8 cellular contexts compared by ENCODE assay signal in the genomic region with DNA sequence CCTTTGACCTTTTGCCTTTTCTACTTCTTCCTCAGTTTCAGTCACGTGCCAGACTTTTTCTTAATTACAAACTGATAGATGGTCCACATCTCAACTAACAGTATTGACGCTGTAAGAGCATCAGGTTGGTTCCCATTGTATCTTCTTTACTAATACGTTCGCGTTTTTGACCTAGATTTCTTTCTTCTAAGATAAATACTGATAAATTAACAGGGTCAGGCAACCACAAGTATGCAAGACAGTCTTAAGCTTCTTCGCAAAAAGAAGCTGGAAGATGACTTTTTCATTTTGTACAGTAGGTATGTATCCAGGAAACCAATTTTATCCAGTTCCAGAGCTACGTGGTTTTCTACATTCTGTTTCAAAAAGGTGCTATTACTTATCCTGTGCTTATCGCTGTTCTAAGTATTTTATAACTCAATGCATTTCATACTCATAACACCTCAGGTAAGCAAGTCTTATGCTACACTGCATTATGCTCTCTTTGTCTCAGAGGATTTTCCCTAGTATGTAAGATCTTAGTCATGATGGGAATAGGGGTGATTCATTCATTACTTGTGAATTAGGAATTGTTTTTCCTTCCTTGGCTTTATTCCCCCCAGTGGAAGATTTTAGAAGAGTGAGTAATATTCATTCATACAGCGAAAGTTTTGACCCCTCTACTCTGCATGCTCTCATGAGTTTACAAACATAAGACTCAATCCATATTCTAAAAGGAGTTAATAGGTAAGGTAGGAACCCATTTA. TPM values are rescaled to one million over a fixed set of nuclear protein-coding genes. Genes with fewer than 3 reads are reported as not detected.
DNase-seq lines count a peak whose midpoint lies in the region.

No MANE protein-coding gene starts in this region.

- in situ Hi-C loops in GM23248 (cut with MboI) = no loop called here
- in situ Hi-C loops in KBM-7 (cut with MboI; ENCODE audit: low pct_unique_long_range_greater_than_20kb, low sequenced_read_pairs) = no loop called here

- H3K79me2 ChIP-seq in GM23248 (ENCODE audit: insufficient read depth) (peaks cover 38% of the 10 kb centered on the region), trophoblast cell (ENCODE audit: control insufficient read depth, insufficient read depth, low read length, poor library complexity) (peaks cover 5% of the 10 kb centered on the region)

- peak overlapping the region; percentile 79 for H3K27ac ChIP-seq in GM23248
- peak overlapping the region; percentile 79 for H3K27ac ChIP-seq in SJSA1
- H3K27ac ChIP-seq in trophoblast cell (ENCODE audit: low read depth, low read length) = no peak overlapping the region

- no peak overlapping the region for H3K23ac ChIP-seq in trophoblast cell (ENCODE audit: low read length)

- no peaks in the 10 kb centered on the region for H3K9me2 ChIP-seq in GM23248 (ENCODE audit: insufficient read depth)

- H3K36me3 ChIP-seq in GM23248 (ENCODE audit: low read depth) (no peaks in the 10 kb centered on the region), SJSA1 (peaks cover 9% of the 10 kb centered on the region; the same call in 1 of the 2 replicates), trophoblast cell (ENCODE audit: control insufficient read depth in 1 of 2, insufficient read depth in 2 of 2, low read length in 2 of 2) (no peaks in the 10 kb centered on the region)

- no peak overlapping the region for H4K12ac ChIP-seq in trophoblast cell (ENCODE audit: low read depth, low read length)

- H2AK5ac ChIP-seq in trophoblast cell (ENCODE audit: low read length) = no peak overlapping the region

- H3K4ac ChIP-seq in trophoblast cell (ENCODE audit: low read depth, low read length) = no peak overlapping the region

- peaks cover 6% of the 10 kb centered on the region for H3K79me1 ChIP-seq in trophoblast cell (ENCODE audit: low read length)

- H4K20me1 ChIP-seq in GM23248 (ENCODE audit: insufficient read depth) = no peaks in the 10 kb centered on the region

- no peak overlapping the region for H3K18ac ChIP-seq in trophoblast cell (ENCODE audit: low read length)

- peak overlapping the region; percentile 92 for H4K8ac ChIP-seq in trophoblast cell (ENCODE audit: low read depth, low read length)

- H3K27me3 ChIP-seq in GM23248 (replicated peaks; ENCODE audit: insufficient read depth) (no peaks in the 10 kb centered on the region), SJSA1 (replicated peaks) (no peaks in the 10 kb centered on the region), trophoblast cell (ENCODE audit: insufficient read depth, low read length) (no peaks in the 10 kb centered on the region)

- H2AFZ ChIP-seq in GM23248 = peak overlapping the region; percentile 90
- H2AFZ ChIP-seq in trophoblast cell (ENCODE audit: insufficient read depth, low read length, poor library complexity) = no peak overlapping the region

- no peak overlapping the region for H4K91ac ChIP-seq in trophoblast cell (ENCODE audit: low read depth, low read length)

- no peak overlapping the region for H2BK120ac ChIP-seq in trophoblast cell (ENCODE audit: insufficient read depth, low read length, poor library complexity)

- H3K4me1 ChIP-seq in GM23248 (ENCODE audit: insufficient read depth) (peaks cover 29% of the 10 kb centered on the region), SJSA1 (replicated peaks) (peaks cover 21% of the 10 kb centered on the region), trophoblast cell (ENCODE audit: control insufficient read depth in 1 of 2, insufficient read depth in 2 of 2, low read length in 2 of 2) (no peaks in the 10 kb centered on the region)

- H2BK5ac ChIP-seq in trophoblast cell (ENCODE audit: low read depth, low read length, poor library complexity) = no peak overlapping the region

- no peak overlapping the region for H2BK12ac ChIP-seq in trophoblast cell (ENCODE audit: low read length)

- peaks cover 24% of the 10 kb centered on the region for H3F3A ChIP-seq in GM23248 (ENCODE audit: insufficient read depth)

- no peaks in the 10 kb centered on the region for H3K9me3 ChIP-seq in GM23248 (ENCODE audit: low read depth)
- no peaks in the 10 kb centered on the region for H3K9me3 ChIP-seq in SJSA1 (replicated peaks)
- H3K9me3 ChIP-seq in trophoblast cell (ENCODE audit: insufficient read depth, low read depth, low read length) = no peaks in the 10 kb centered on the region

- H3K9ac ChIP-seq in GM23248 = peak overlapping the region; percentile 94
- H3K9ac ChIP-seq in trophoblast cell (ENCODE audit: low read length) = no peak overlapping the region

- no peak overlapping the region for H3K14ac ChIP-seq in trophoblast cell (ENCODE audit: low read length)

- H3K4me3 ChIP-seq in GM23248 (peak overlapping the region; percentile 88), SJSA1 (peak overlapping the region; percentile 87), trophoblast cell (ENCODE audit: low read depth, low read length) (no peak overlapping the region)

- H3K4me2 ChIP-seq in GM23248 (ENCODE audit: unreplicated experiment) (peak overlapping the region; percentile 84), trophoblast cell (ENCODE audit: low read length) (peak overlapping the region; percentile 66)

- WGBS in GM23248 (ENCODE audit: low coverage in 1 of 2, low lambda C conversion rate in 2 of 2, missing lambda C conversion rate in 2 of 2), 2 experiments = 26 to 28% methylated on average over 9 of the region's 9 CpGs
- WGBS in trophoblast cell (ENCODE audit: extremely low coverage, insufficient coverage, insufficient read length) = no CpG with 5 or more reads among the region's 9 CpGs

- peak; percentile 91 for DNase-seq in GM23248
- DNase-seq in SJSA1 (ENCODE audit: low read depth in 1 of 2, low spot score in 2 of 2) = peak in 1 of 2 experiments; percentile 73
- DNase-seq in fibroblast of gingiva (ENCODE audit: low read depth) = peak; percentile 47
- no peak for DNase-seq in trophoblast cell
- DNase-seq in KBM-7 = no peak
- no peak for DNase-seq in stimulated activated CD4-positive, alpha-beta T cell treated with anti-CD3 and anti-CD28 coated beads, Interleukin-12 subunit alpha, Interleukin-12 subunit beta, amount 100 ng/mL, for 4 hours
- no peak for DNase-seq in NCI-H748 treated with DMSO at 0.1 percent for 48 hours (lab: John Stamatoyannopoulos, UW)
- no peak for DNase-seq in NCI-H1105 (lab: John Stamatoyannopoulos, UW)

RNA-seq across cellular contexts. Expression of a gene that starts 1.0 kb away (rescaled TPM):
- 2.5 and 7.6 TPM in 2 replicates for total RNA-seq in GM23248 (2014; rRNA removed; shearing (Covaris generic))
- 3.2 and 4.2 TPM in 2 replicates for polyA plus RNA-seq in GM23248 (2016; fragmentation: Nextera tagmentation; extraction: Ambion mirVana)
- total RNA-seq in SJSA1 (2014; rRNA removed; shearing (Covaris generic)) = 9.0 and 9.8 TPM in 2 replicates
- polyA plus RNA-seq in trophoblast cell (2013) = 5.5 and 5.7 TPM in 2 replicates

RNA-seq across cellular contexts. Expression of a gene that starts 1.0 kb away (rescaled TPM):
- 26.0 and 53.6 TPM in 2 replicates for total RNA-seq in GM23248 (2014; rRNA removed; shearing (Covaris generic))
- 20.7 and 22.9 TPM in 2 replicates for polyA plus RNA-seq in GM23248 (2016; fragmentation: Nextera tagmentation; extraction: Ambion mirVana)
- total RNA-seq in SJSA1 (2014; rRNA removed; shearing (Covaris generic)) = 25.2 and 53.7 TPM in 2 replicates
- polyA plus RNA-seq in trophoblast cell (2013) = 14.5 and 16.5 TPM in 2 replicates

RNA-seq across cellular contexts. Expression of a gene that starts 15.3 kb away (rescaled TPM):
- total RNA-seq in GM23248 (2014; rRNA removed; shearing (Covaris generic)) = 138 and 222 TPM in 2 replicates
- polyA plus RNA-seq in GM23248 (2016; fragmentation: Nextera tagmentation; extraction: Ambion mirVana) = 106 and 115 TPM in 2 replicates
- 176 and 207 TPM in 2 replicates for total RNA-seq in SJSA1 (2014; rRNA removed; shearing (Covaris generic))
- 26.9 and 28.8 TPM in 2 replicates for polyA plus RNA-seq in trophoblast cell (2013)

Comparison
In these comparisons a context has a peak if more than half of its experiments do, and no peak if none do; other contexts are left out.
1. DNase-seq: peak in GM23248 (single experiment) and fibroblast of gingiva (single experiment); none in trophoblast cell (0 of 2), KBM-7 (single experiment), stimulated activated CD4-positive, alpha-beta T cell treated with anti-CD3 and anti-CD28 coated beads, Interleukin-12 subunit alpha, Interleukin-12 subunit beta, amount 100 ng/mL, for 4 hours (single experiment), NCI-H748 treated with DMSO at 0.1 percent for 48 hours (single experiment) and NCI-H1105 (single experiment).